Comparison of ENCODE assay signal across 29 cellular contexts in the genomic region with DNA sequence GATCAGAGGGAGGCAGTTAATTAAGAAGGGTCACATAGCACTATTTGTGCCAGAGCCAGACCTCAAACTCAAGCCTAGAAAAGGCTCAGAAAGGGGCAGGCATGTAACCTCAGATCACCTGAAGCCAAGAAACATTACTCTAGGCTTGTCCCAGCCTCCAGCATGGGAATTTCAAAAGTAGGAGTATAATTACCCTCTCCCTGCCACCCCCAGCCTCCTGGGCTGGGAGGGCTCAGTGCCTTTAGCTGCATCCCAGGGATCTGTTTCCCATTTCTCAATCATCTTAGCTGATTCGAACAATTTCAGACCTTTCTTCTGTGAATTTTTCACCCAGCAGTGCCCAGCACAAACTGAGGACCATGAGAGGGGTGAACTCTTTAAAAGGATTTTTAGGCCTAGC. TPM values are rescaled to one million over a fixed set of nuclear protein-coding genes. Genes with fewer than 3 reads are reported as not detected.
"Had no signal": no experiment of that assay in that cellular context is flagged by ENCODE, and none has a peak within 500 bp of the region (broad histone marks: within the 10 kb centered on the region; RNA-seq: fewer than 3 reads in every experiment).

No MANE protein-coding gene starts in this region.

- H3K4me3 Mint-ChIP-seq: naive thymus-derived CD8-positive, alpha-beta T cell; nephron progenitor cell; stimulated activated memory B cell treated with anti-CD40 and anti-IgM and Interleukin-4, amounts not matched to agents 10 μg/mL and 1 μg/mL and 100 μg/mL, for 72 hours had no signal

- H3K27ac Mint-ChIP-seq: naive thymus-derived CD8-positive, alpha-beta T cell; nephron progenitor cell; stimulated activated memory B cell treated with anti-CD40 and anti-IgM and Interleukin-4, amounts not matched to agents 10 μg/mL and 1 μg/mL and 100 μg/mL, for 72 hours had no signal

- ATAC-seq: foreskin keratinocyte; gastroesophageal sphincter; heart left ventricle; left lobe of liver; naive thymus-derived CD8-positive, alpha-beta T cell; right cardiac atrium; stimulated activated naive CD8-positive, alpha-beta T cell treated with anti-CD3 and anti-CD28 coated beads, Interleukin-15, Interleukin-2, amounts not matched to agents 100 U/mL and 50 U/mL, for 24 hours; upper lobe of right lung had no signal

- H3K9me3 Mint-ChIP-seq: naive thymus-derived CD8-positive, alpha-beta T cell; nephron progenitor cell; stimulated activated memory B cell treated with anti-CD40 and anti-IgM and Interleukin-4, amounts not matched to agents 10 μg/mL and 1 μg/mL and 100 μg/mL, for 72 hours had no signal

- H3K4me2 ChIP-seq: hepatocyte had no signal

- H3K9me3 ChIP-seq: esophagus muscularis mucosa, gastroesophageal sphincter, prostate gland, spleen, thoracic aorta, upper lobe of right lung, uterus had no signal

- H3K36me3 ChIP-seq: prostate gland, thoracic aorta, upper lobe of right lung, uterus had no signal

- H3K79me2 ChIP-seq: hepatocyte had no signal

- H2AFZ ChIP-seq: hepatocyte had no signal

- H3K27ac ChIP-seq: foreskin keratinocyte, hepatocyte, prostate gland, thoracic aorta, upper lobe of right lung, uterus had no signal

- H3K27me3 ChIP-seq: heart left ventricle, hepatocyte, upper lobe of right lung, uterus had no signal

- H3K4me1 ChIP-seq: foreskin keratinocyte, uterus had no signal

- DNase-seq: cortex of kidney; effector CD8-positive, alpha-beta T cell; foreskin keratinocyte; heart left ventricle; kidney; mesendoderm; naive thymus-derived CD8-positive, alpha-beta T cell; nephron progenitor cell; nucleus accumbens; right cardiac atrium; spleen; stimulated activated CD4-positive, alpha-beta T cell treated with anti-CD3 and anti-CD28 coated beads, Interleukin-4, amount 100 ng/mL, for 4 hours; stimulated activated naive CD8-positive, alpha-beta T cell treated with anti-CD3 and anti-CD28 coated beads, Interleukin-15, Interleukin-2, amounts not matched to agents 100 U/mL and 50 U/mL, for 24 hours; upper lobe of right lung; uterus had no signal

- H3K27me3 Mint-ChIP-seq: naive thymus-derived CD8-positive, alpha-beta T cell had no signal

- H3K4me3 ChIP-seq: esophagus muscularis mucosa, gastroesophageal sphincter, heart left ventricle, hepatocyte, prostate gland, skin epidermis, spleen, thoracic aorta, upper lobe of right lung, uterus had no signal

RNA-seq across cellular contexts. Expression of a gene that starts 33.1 kb away (rescaled TPM):
- total RNA-seq: endothelial cell of umbilical vein; epithelial cell of proximal tubule; foreskin keratinocyte; left lobe of liver; lung microvascular endothelial cell; myocyte; naive thymus-derived CD8-positive, alpha-beta T cell; osteocyte had no signal
- polyA plus RNA-seq: endothelial cell of umbilical vein; fibroblast of lung; naive thymus-derived CD8-positive, alpha-beta T cell had no signal
